8 cellular contexts compared by ENCODE assay signal in the genomic region with DNA sequence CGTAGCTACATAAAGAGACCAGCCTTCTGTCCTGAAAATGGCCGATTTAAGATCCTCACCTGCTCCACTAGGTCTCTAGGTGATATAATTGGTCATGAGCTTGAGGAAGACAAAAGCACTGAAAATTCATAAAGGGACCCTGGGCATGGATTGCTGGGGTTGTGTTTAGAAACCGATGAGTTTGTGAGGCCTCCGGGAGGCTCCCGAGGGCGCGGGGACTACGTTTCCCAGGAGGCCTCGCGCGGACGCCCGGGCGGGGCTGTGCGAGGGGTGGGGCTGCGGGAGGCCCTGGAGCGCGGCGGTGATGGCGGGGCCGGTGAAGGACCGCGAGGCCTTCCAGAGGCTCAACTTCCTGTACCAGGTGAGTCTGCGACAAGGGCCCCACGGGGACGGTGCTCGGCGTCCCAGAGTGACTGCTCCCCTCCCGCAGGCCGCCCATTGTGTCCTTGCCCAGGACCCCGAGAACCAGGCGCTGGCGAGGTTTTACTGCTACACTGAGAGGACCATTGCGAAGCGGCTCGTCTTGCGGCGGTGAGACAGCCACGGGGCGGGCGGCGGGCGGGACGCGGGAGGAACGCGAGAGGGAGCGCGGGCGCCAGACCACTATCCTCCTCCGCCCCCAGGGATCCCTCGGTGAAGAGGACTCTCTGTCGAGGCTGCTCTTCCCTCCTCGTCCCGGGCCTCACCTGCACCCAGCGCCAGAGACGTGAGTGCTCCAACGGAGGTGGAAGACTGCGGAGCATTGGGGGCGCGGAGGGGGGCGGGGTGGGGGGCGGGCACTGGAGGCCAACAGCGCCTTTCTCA. TPM values are rescaled to one million over a fixed set of nuclear protein-coding genes. Genes with fewer than 3 reads are reported as not detected.
DNase-seq lines count a peak whose midpoint lies in the region; ATAC-seq and TF ChIP-seq lines count a peak whose summit lies in the region.

Gene RPP21, plus strand, starts transcription at position 289 of the 804 bp plus-strand sequence. Its CDS starts 16 bp downstream, at position 305.

- peak; percentile 89 for ATAC-seq in GM21619 (IDR thresholded peaks at IDR 0.05; ENCODE audit: unreplicated experiment)

- H3K4me3 ChIP-seq in Jurkat, Clone E6-1 (ENCODE audit: low read length): peak within 1 kb of the TSS; percentile 75
- H3K4me3 ChIP-seq in PC-9 (peak within 1 kb of the TSS; percentile 90), muscle layer of colon (ENCODE audit: low read depth in 1 of 2, low read length in 2 of 2) (peak within 1 kb of the TSS; percentile 65 to 97)

- peaks cover 9% of the 10 kb centered on the region for H3K79me2 ChIP-seq in PC-9 (ENCODE audit: low read depth)

- H3K9ac ChIP-seq in muscle layer of colon (ENCODE audit: low read length): peak within 1 kb of the TSS; percentile 29

- POLR2A ChIA-PET in PC-9 (lab: Charles Lee; ENCODE audit: unreplicated experiment): interaction anchor here (0.6 kb wide), 2 partner anchors 133 to 242 kb away, joined by 3 read pairs; no protein-coding TSS in a partner anchor

- TSS peak; percentile 76 for BruUV-seq in PC-9 (replicated peaks; lab: Mats Ljungman, UMichigan)

- H3K27me3 ChIP-seq in PC-9 (ENCODE audit: insufficient read depth, low read depth): no peaks in the 10 kb centered on the region
- no peaks in the 10 kb centered on the region for H3K27me3 ChIP-seq in muscle layer of colon (ENCODE audit: control insufficient read depth in 1 of 2, insufficient read depth in 2 of 2, low read length in 2 of 2)

- H3K4me1 Mint-ChIP-seq in activated T-cell treated with anti-CD3 and anti-CD28 coated beads, Interleukin-2, amount 50 U/mL, for 24 hours (ENCODE audit: low read depth): peaks cover 46% of the 10 kb centered on the region

- peak within 1 kb of the TSS; percentile 97 for H3K27ac Mint-ChIP-seq in activated T-cell treated with anti-CD3 and anti-CD28 coated beads, Interleukin-2, amount 50 U/mL, for 24 hours

- no peak for TF ChIP-seq CTCF in PC-9 (conservative IDR thresholded peaks at IDR 0.05)

- DNase-seq in DMS153 (lab: John Stamatoyannopoulos, UW) (peak; percentile 68), PC-9 (peak; percentile 66 to 90), erythroblast (lab: John Stamatoyannopoulos, UW) (peak; percentile 84 to 90)
- peak; percentile 63 for DNase-seq in Jurkat, Clone E6-1 (ENCODE audit: low read depth, low spot score)
- DNase-seq in activated T-cell treated with anti-CD3 and anti-CD28 coated beads, Interleukin-2, amount 50 U/mL, for 24 hours: peak; percentile 93
- DNase-seq in stimulated activated CD8-positive, alpha-beta memory T cell treated with anti-CD3 and anti-CD28 coated beads, Interleukin-7, amount 100 ng/mL, for 1 hour (ENCODE audit: low read depth in 2 of 2): peak; percentile 66 to 75

- H3K27me3 Mint-ChIP-seq in activated T-cell treated with anti-CD3 and anti-CD28 coated beads, Interleukin-2, amount 50 U/mL, for 24 hours: no peaks in the 10 kb centered on the region

- CTCF ChIA-PET in PC-9 (lab: Charles Lee): no interaction called here

- H3K9me3 ChIP-seq in PC-9 (ENCODE audit: insufficient read depth, low read depth) (no peaks in the 10 kb centered on the region), muscle layer of colon (ENCODE audit: low read length) (no peaks in the 10 kb centered on the region)

- H3K36me3 ChIP-seq in PC-9 (ENCODE audit: low read depth) (0 out of 2 replicates have a peak, but pooled peaks cover 5% of the 10 kb centered on the region), muscle layer of colon (ENCODE audit: insufficient read depth, low read length) (peaks cover 38% of the 10 kb centered on the region)

- intact Hi-C loops in PC-9 (cut with micrococcal nuclease; ENCODE audit: unreplicated experiment): loop anchor here (5.0 kb wide), 1 partner anchor 377 kb away; the partner anchor contains the start of gene TUBB

- H3K4me2 ChIP-seq in PC-9: peak within 1 kb of the TSS; percentile 85

- peak within 1 kb of the TSS; percentile 55 for H3K27ac ChIP-seq in PC-9
- H3K27ac ChIP-seq in muscle layer of colon (ENCODE audit: low read depth, low read length): peak within 1 kb of the TSS; percentile 91

- no peaks in the 10 kb centered on the region for H3K9me3 Mint-ChIP-seq in activated T-cell treated with anti-CD3 and anti-CD28 coated beads, Interleukin-2, amount 50 U/mL, for 24 hours

- H3K4me1 ChIP-seq in PC-9 (replicated peaks; ENCODE audit: insufficient read depth) (peaks cover 6% of the 10 kb centered on the region), muscle layer of colon (ENCODE audit: insufficient read depth, low read length) (peaks cover 12% of the 10 kb centered on the region)

- TF ChIP-seq POLR2A in erythroblast (IDR thresholded peaks at IDR 0.05; ENCODE audit: low read length): peak; percentile 83

- H3F3A ChIP-seq in PC-9 (ENCODE audit: insufficient read depth, low read depth): no peaks in the 10 kb centered on the region

- no peaks in the 10 kb centered on the region for H4K20me1 ChIP-seq in PC-9 (ENCODE audit: insufficient read depth)

- peak within 1 kb of the TSS; percentile 90 for H3K4me3 Mint-ChIP-seq in activated T-cell treated with anti-CD3 and anti-CD28 coated beads, Interleukin-2, amount 50 U/mL, for 24 hours

- peaks cover 60% of the 10 kb centered on the region for H3K36me3 Mint-ChIP-seq in activated T-cell treated with anti-CD3 and anti-CD28 coated beads, Interleukin-2, amount 50 U/mL, for 24 hours (ENCODE audit: low read depth)

- H2AFZ ChIP-seq in PC-9: peak within 1 kb of the TSS; percentile 97

- no peaks in the 10 kb centered on the region for H3K9me2 ChIP-seq in PC-9 (ENCODE audit: insufficient read depth)

RNA-seq across cellular contexts. Expression of gene RPP21, which starts in this region (rescaled TPM):
- polyA plus RNA-seq in Jurkat, Clone E6-1 (2012; ENCODE audit: insufficient read depth, insufficient read length): 141 TPM
- total RNA-seq in PC-9 (2021): 58.9 and 72.5 TPM in 2 replicates

Comparison
In these comparisons a context has a peak if more than half of its experiments do, and no peak if none do; other contexts are left out.
1. Peak in every context shown above with its lines: DNase-seq, ATAC-seq, H3K4me3 ChIP-seq and H3K27ac ChIP-seq.